ENCODE assay signal across 15 cellular contexts in genomic region chr2:133642831-133643230, GRCh38.
DNase-seq lines count a peak whose midpoint lies in the region; ATAC-seq and TF ChIP-seq lines count a peak whose summit lies in the region.
"Had no signal": no experiment of that assay in that cellular context is flagged by ENCODE, and none has a peak within 500 bp of the region (broad histone marks: within the 10 kb centered on the region; RNA-seq: fewer than 3 reads in every experiment).

No MANE protein-coding gene starts in this region.

- peaks cover 9% of the 10 kb centered on the region for H3K4me1 Mint-ChIP-seq in type B pancreatic cell (ENCODE audit: unreplicated experiment)

- no peak overlapping the region for H3K9ac ChIP-seq in MM.1S (ENCODE audit: low read length)
- no peak overlapping the region for H3K9ac ChIP-seq in mammary epithelial cell (ENCODE audit: insufficient read depth, low read length)

- H3K4me1 ChIP-seq in MM.1S (ENCODE audit: low read length) (peaks cover 19% of the 10 kb centered on the region), mammary epithelial cell (ENCODE audit: insufficient read depth, low read length) (peaks cover 26% of the 10 kb centered on the region)
- H3K4me1 ChIP-seq: colonic mucosa, testis had no signal

- TF ChIP-seq CTCF in MM.1S (IDR thresholded peaks at IDR 0.05; ENCODE audit: low read length) (no peak), mammary epithelial cell (conservative IDR thresholded peaks at IDR 0.05 in 1 of 2, IDR thresholded peaks at IDR 0.05 in 1 of 2; ENCODE audit: extremely low read depth in 1 of 2, insufficient read depth in 1 of 2, low read depth in 1 of 2, low read length in 2 of 2) (no peak), type B pancreatic cell (conservative IDR thresholded peaks at IDR 0.05) (no peak)

- no TSS peak for BruUV-seq in mammary epithelial cell (replicated peaks; lab: Mats Ljungman, UMichigan)

- CTCF ChIA-PET in mammary epithelial cell (lab: Charles Lee; ENCODE audit: low non-redundant PET), result no interaction called here

- H3K4me3 Mint-ChIP-seq in type B pancreatic cell, result no peak overlapping the region
- H3K4me3 Mint-ChIP-seq: activated CD8-positive, alpha-beta T cell treated with anti-CD3 and anti-CD28 coated beads for 36 hours; CD4-positive, alpha-beta T cell had no signal

- H3K27ac ChIP-seq in MM.1S (ENCODE audit: low read length) (no peak overlapping the region), mammary epithelial cell (ENCODE audit: insufficient read depth, low read depth, low read length) (no peak overlapping the region)
- H3K27ac ChIP-seq: colonic mucosa, heart right ventricle, testis had no signal

- in situ Hi-C loops in mammary epithelial cell (cut with MboI; ENCODE audit: low sequenced_read_pairs in 2 of 2), result loop anchor here in 1 of 2 donors (10.0 kb wide), 1 partner anchor 78 kb away; the partner anchor contains the start of gene NCKAP5

- peaks cover 5% of the 10 kb centered on the region for H3K27me3 Mint-ChIP-seq in type B pancreatic cell
- H3K27me3 Mint-ChIP-seq: CD4-positive, alpha-beta T cell had no signal

- intact Hi-C loops in mammary epithelial cell (cut with micrococcal nuclease), result loop anchor here (5.0 to 10.0 kb wide), 5 partner anchors 66 to 1096 kb away; no protein-coding TSS in a partner anchor

- dilution Hi-C loops in mammary epithelial cell (cut with HindIII; ENCODE audit: low sequenced_read_pairs), result no loop called here

- H4K20me1 ChIP-seq in MM.1S (ENCODE audit: insufficient read depth, low read length) (no peaks in the 10 kb centered on the region), mammary epithelial cell (ENCODE audit: insufficient read depth, low read length) (no peaks in the 10 kb centered on the region)

- H3K9me2 ChIP-seq in MM.1S (replicated peaks; ENCODE audit: insufficient read depth, low read length), result no peaks in the 10 kb centered on the region

- H3K4me2 ChIP-seq in MM.1S (ENCODE audit: low read depth, low read length), result peak overlapping the region; percentile 6; the same call in 1 of the 2 replicates
- H3K4me2 ChIP-seq in mammary epithelial cell (ENCODE audit: insufficient read depth, low read depth, low read length), result peak overlapping the region; percentile 71

- H3K36me3 Mint-ChIP-seq in type B pancreatic cell, result no peaks in the 10 kb centered on the region

- H3K36me3 ChIP-seq in MM.1S (replicated peaks; ENCODE audit: insufficient read depth, low read length) (no peaks in the 10 kb centered on the region), mammary epithelial cell (ENCODE audit: insufficient read depth, low read length) (no peaks in the 10 kb centered on the region)
- H3K36me3 ChIP-seq: colonic mucosa, heart right ventricle had no signal

- H3F3A ChIP-seq in MM.1S (ENCODE audit: insufficient read depth, low read length), result no peaks in the 10 kb centered on the region

- peaks cover 3% of the 10 kb centered on the region for H3K9me3 Mint-ChIP-seq in type B pancreatic cell
- H3K9me3 Mint-ChIP-seq: activated CD8-positive, alpha-beta T cell treated with anti-CD3 and anti-CD28 coated beads for 36 hours; CD4-positive, alpha-beta T cell had no signal

- ATAC-seq in HG03342 (IDR thresholded peaks at IDR 0.05; ENCODE audit: unreplicated experiment), result no peak
- ATAC-seq: activated CD8-positive, alpha-beta T cell treated with anti-CD3 and anti-CD28 coated beads for 36 hours had no signal

- H3K4me3 ChIP-seq in MM.1S (ENCODE audit: low read length) (no peak overlapping the region), mammary epithelial cell (replicated peaks in 1 of 3; ENCODE audit: insufficient read depth in 1 of 3, low read depth in 2 of 3, low read length in 3 of 3) (no peak overlapping the region)
- H3K4me3 ChIP-seq: colonic mucosa, heart right ventricle, testis had no signal

- no peak overlapping the region for H2AFZ ChIP-seq in MM.1S (ENCODE audit: low read length)
- H2AFZ ChIP-seq in mammary epithelial cell (ENCODE audit: low read depth, low read length), result no peak overlapping the region

- peak overlapping the region; percentile 60 for H3K27ac Mint-ChIP-seq in type B pancreatic cell
- H3K27ac Mint-ChIP-seq: activated CD8-positive, alpha-beta T cell treated with anti-CD3 and anti-CD28 coated beads for 36 hours; CD4-positive, alpha-beta T cell had no signal

- H3K9me3 ChIP-seq in MM.1S (replicated peaks; ENCODE audit: insufficient read depth, low read length) (no peaks in the 10 kb centered on the region), mammary epithelial cell (replicated peaks; ENCODE audit: insufficient read depth, low read length) (no peaks in the 10 kb centered on the region)
- H3K9me3 ChIP-seq: colonic mucosa, testis had no signal

- H3K79me2 ChIP-seq in MM.1S (ENCODE audit: low read length) (no peaks in the 10 kb centered on the region), mammary epithelial cell (ENCODE audit: insufficient read depth, low read length) (peaks cover 29% of the 10 kb centered on the region)

- H3K27me3 ChIP-seq in MM.1S (replicated peaks; ENCODE audit: insufficient read depth, low read length), result no peaks in the 10 kb centered on the region
- H3K27me3 ChIP-seq in mammary epithelial cell (ENCODE audit: insufficient read depth, low read length), result no peaks in the 10 kb centered on the region
- H3K27me3 ChIP-seq: colonic mucosa, heart right ventricle, testis had no signal

- DNase-seq in MM.1S (peak; percentile 19), mammary epithelial cell (no peak), hepatic stellate cell (ENCODE audit: low spot score) (peak; percentile 14), type B pancreatic cell (ENCODE audit: extremely low spot score, unreplicated experiment) (no peak), islet precursor cell (no peak), NCI-H2029 (lab: John Stamatoyannopoulos, UW) (no peak)
- DNase-seq: activated CD8-positive, alpha-beta T cell treated with anti-CD3 and anti-CD28 coated beads for 36 hours; CD4-positive, alpha-beta T cell; colonic mucosa; heart right ventricle; NCI-H2029 treated with DMSO at 0.1 percent for 48 hours; NCI-H524; OCI-M1; testis had no signal

Comparison
In these comparisons a context has a peak if more than half of its experiments do, and no peak if none do; other contexts are left out.
1. DNase-seq: peak in MM.1S (single experiment) and hepatic stellate cell (single experiment); none in mammary epithelial cell (single experiment), type B pancreatic cell (single experiment), islet precursor cell (single experiment) and NCI-H2029 (single experiment).